In genomic region chr5:103446813-103447212, GRCh38 we compare ENCODE assay signal across 16 cellular contexts.
A peak's percentile ranks its signal among the peaks of the same experiment; 100 is the strongest.
DNase-seq lines count a peak whose midpoint lies in the region; FAIRE-seq and TF ChIP-seq lines count a peak whose summit lies in the region.
"Had no signal": no experiment of that assay in that cellular context is flagged by ENCODE, and none has a peak within 500 bp of the region (broad histone marks: within the 10 kb centered on the region; RNA-seq: fewer than 3 reads in every experiment).

No MANE protein-coding gene starts in this region.

- H2AK5ac ChIP-seq in trophoblast cell (ENCODE audit: low read length): no peak overlapping the region

- no peak overlapping the region for H2BK120ac ChIP-seq in trophoblast cell (ENCODE audit: insufficient read depth, low read length, poor library complexity)

- H4K91ac ChIP-seq in trophoblast cell (ENCODE audit: low read depth, low read length): no peak overlapping the region

- H3K4me1 ChIP-seq in endothelial cell of umbilical vein (ENCODE audit: control insufficient read depth, extremely low read depth, insufficient read depth, low read length) (peaks cover 8% of the 10 kb centered on the region), trophoblast cell (ENCODE audit: control insufficient read depth in 1 of 2, insufficient read depth in 2 of 2, low read length in 2 of 2) (peaks cover 8 to 20% of the 10 kb centered on the region in 2 experiments), prostate gland (replicated peaks) (no peaks in the 10 kb centered on the region)

- H3K9me1 ChIP-seq in endothelial cell of umbilical vein (replicated peaks; ENCODE audit: control insufficient read depth, extremely low read depth, insufficient read depth, low read length): no peaks in the 10 kb centered on the region

- WGBS in trophoblast cell (ENCODE audit: extremely low coverage, insufficient coverage, insufficient read length): no CpG with 5 or more reads among the region's 3 CpGs
- 64% methylated on average over 3 of the region's 3 CpGs for WGBS in prostate gland

- no peak overlapping the region for H3K14ac ChIP-seq in trophoblast cell (ENCODE audit: low read length)

- intact Hi-C loops in endothelial cell of umbilical vein (cut with micrococcal nuclease): no loop called here
- intact Hi-C loops in prostate gland (cut with DNase I): no loop called here

- no peak overlapping the region for H3K27ac ChIP-seq in endothelial cell of umbilical vein (ENCODE audit: insufficient read depth, low read depth, low read length)
- peak overlapping the region; percentile 24 for H3K27ac ChIP-seq in trophoblast cell (ENCODE audit: low read depth, low read length)
- no peak overlapping the region for H3K27ac ChIP-seq in prostate gland

- H4K12ac ChIP-seq in trophoblast cell (ENCODE audit: low read depth, low read length): no peak overlapping the region

- H2BK12ac ChIP-seq in trophoblast cell (ENCODE audit: low read length): no peak overlapping the region

- no peak for TF ChIP-seq POLR2A in endothelial cell of umbilical vein (IDR thresholded peaks at IDR 0.05; ENCODE audit: low read depth, low read length)
- no peak for TF ChIP-seq POLR2A in prostate gland (IDR thresholded peaks at IDR 0.05)

- no peak overlapping the region for H3K9ac ChIP-seq in endothelial cell of umbilical vein (replicated peaks; ENCODE audit: extremely low read depth, insufficient read depth, low read length)
- H3K9ac ChIP-seq in trophoblast cell (ENCODE audit: low read length): no peak overlapping the region

- no peak overlapping the region for H3K23ac ChIP-seq in trophoblast cell (ENCODE audit: low read length)

- no peak overlapping the region for H3K18ac ChIP-seq in trophoblast cell (ENCODE audit: low read length)

- TF ChIP-seq CTCF in endothelial cell of umbilical vein (IDR thresholded peaks at IDR 0.05; ENCODE audit: extremely low read depth in 1 of 2, insufficient read depth in 1 of 2, low read depth in 1 of 2, low read length in 2 of 2): no peak
- TF ChIP-seq CTCF in prostate gland (IDR thresholded peaks at IDR 0.05): no peak

- H3K4me2 ChIP-seq in endothelial cell of umbilical vein (ENCODE audit: insufficient read depth, low read length) (no peak overlapping the region), trophoblast cell (ENCODE audit: low read length) (no peak overlapping the region)

- POLR2A ChIA-PET in endothelial cell of umbilical vein (lab: Charles Lee): no interaction called here

- H4K8ac ChIP-seq in trophoblast cell (ENCODE audit: low read depth, low read length): no peak overlapping the region

- H3K79me2 ChIP-seq in endothelial cell of umbilical vein (ENCODE audit: control insufficient read depth, insufficient read depth, low read length) (no peaks in the 10 kb centered on the region), trophoblast cell (ENCODE audit: control insufficient read depth, insufficient read depth, low read length, poor library complexity) (peaks cover 6% of the 10 kb centered on the region)

- FAIRE-seq in endothelial cell of umbilical vein (lab: Jason Lieb, UNC): no peak
- FAIRE-seq: D721Med had no signal

- peak; percentile 83 for DNase-seq in ELR (ENCODE audit: low read depth)
- DNase-seq in LHCN-M2 (ENCODE audit: low read depth): peak; percentile 54
- peak; percentile 15 for DNase-seq in endothelial cell of umbilical vein (ENCODE audit: low read depth, low spot score)
- peak in 1 of 2 donors; percentile 62 for DNase-seq in trophoblast cell
- DNase-seq in activated CD4-positive, alpha-beta T cell treated with anti-CD3 and anti-CD28 coated beads for 48 hours: no peak
- no peak for DNase-seq in prostate gland (ENCODE audit: low spot score)
- DNase-seq in NCI-H510A treated with DMSO at 0.1 percent for 48 hours (lab: John Stamatoyannopoulos, UW): no peak
- DNase-seq in NCI-H748 treated with DMSO at 0.1 percent for 48 hours (lab: John Stamatoyannopoulos, UW): no peak
- DNase-seq: CD8-positive, alpha-beta T cell; KBM-7; NCI-H1092 treated with DMSO at 0.1 percent for 48 hours; NCI-H1694 treated with DMSO at 0.1 percent for 48 hours; NCI-H446; SIG-M5 had no signal

- dilution Hi-C loops in endothelial cell of umbilical vein (cut with MboI; ENCODE audit: extremely low pct_ligation_motif_present, low sequenced_read_pairs): no loop called here

- no peak overlapping the region for H3K4ac ChIP-seq in trophoblast cell (ENCODE audit: low read depth, low read length)

- BruUV-seq in endothelial cell of umbilical vein (replicated peaks; lab: Mats Ljungman, UMichigan): no TSS peak

- CTCF ChIA-PET in endothelial cell of umbilical vein (lab: Charles Lee): interaction anchor here (1.2 to 1.4 kb wide), 2 partner anchors 18 to 19 kb away, joined by 4 to 5 read pairs; no protein-coding TSS in a partner anchor

- no peaks in the 10 kb centered on the region for H4K20me1 ChIP-seq in endothelial cell of umbilical vein (replicated peaks; ENCODE audit: control insufficient read depth, extremely low read depth, insufficient read depth, low read length)

- no peaks in the 10 kb centered on the region for H3K36me3 ChIP-seq in endothelial cell of umbilical vein (ENCODE audit: control insufficient read depth in 2 of 2, extremely low read depth in 1 of 2, insufficient read depth in 2 of 2, low read length in 2 of 2)
- H3K36me3 ChIP-seq in trophoblast cell (ENCODE audit: control insufficient read depth in 1 of 2, insufficient read depth in 2 of 2, low read length in 2 of 2): no peaks in the 10 kb centered on the region
- no peaks in the 10 kb centered on the region for H3K36me3 ChIP-seq in prostate gland
- H3K36me3 ChIP-seq: HAP-1 had no signal

- peaks cover 42% of the 10 kb centered on the region for H3K79me1 ChIP-seq in trophoblast cell (ENCODE audit: low read length)

- H2BK5ac ChIP-seq in trophoblast cell (ENCODE audit: low read depth, low read length, poor library complexity): no peak overlapping the region

- H2AFZ ChIP-seq in endothelial cell of umbilical vein (ENCODE audit: low read depth, low read length): no peak overlapping the region
- no peak overlapping the region for H2AFZ ChIP-seq in trophoblast cell (ENCODE audit: insufficient read depth, low read length, poor library complexity)

- H3K4me3 ChIP-seq in endothelial cell of umbilical vein (replicated peaks in 1 of 3; ENCODE audit: insufficient read depth in 1 of 3, low read depth in 1 of 3, low read length in 3 of 3) (no peak overlapping the region), trophoblast cell (ENCODE audit: low read depth, low read length) (no peak overlapping the region), prostate gland (no peak overlapping the region)
- H3K4me3 ChIP-seq: HAP-1 had no signal

- H3K9me3 ChIP-seq in endothelial cell of umbilical vein (replicated peaks; ENCODE audit: control insufficient read depth, insufficient read depth, low read length): no peaks in the 10 kb centered on the region
- H3K9me3 ChIP-seq in trophoblast cell (ENCODE audit: insufficient read depth, low read depth, low read length): no peaks in the 10 kb centered on the region
- no peaks in the 10 kb centered on the region for H3K9me3 ChIP-seq in prostate gland
- H3K9me3 ChIP-seq: HAP-1 had no signal

- H3K27me3 ChIP-seq in endothelial cell of umbilical vein (ENCODE audit: control insufficient read depth in 2 of 2, insufficient read depth in 2 of 2, low read length in 2 of 2): no peaks in the 10 kb centered on the region
- no peaks in the 10 kb centered on the region for H3K27me3 ChIP-seq in trophoblast cell (ENCODE audit: insufficient read depth, low read length)
- no peaks in the 10 kb centered on the region for H3K27me3 ChIP-seq in prostate gland (replicated peaks; ENCODE audit: insufficient read depth)

TF ChIP-seq in endothelial cell of umbilical vein, 7 proteins besides CTCF, POLR2A, EP300 and RAD21:
- TF ChIP-seq MAX (IDR thresholded peaks at IDR 0.05; ENCODE audit: insufficient read depth, insufficient read length): no peak
- peak; percentile 16 for TF ChIP-seq POLR2AphosphoS5 (IDR thresholded peaks at IDR 0.05; ENCODE audit: insufficient read depth, low read depth, low read length)
- peak; percentile 31 for TF ChIP-seq FOS (IDR thresholded peaks at IDR 0.05; ENCODE audit: borderline replicate concordance, insufficient read depth, low read length)

Comparison
In these comparisons a context has a peak if more than half of its experiments do, and no peak if none do; other contexts are left out.
1. DNase-seq: peak in ELR (single experiment), LHCN-M2 (single experiment) and endothelial cell of umbilical vein (single experiment); none in activated CD4-positive, alpha-beta T cell treated with anti-CD3 and anti-CD28 coated beads for 48 hours (single experiment), prostate gland (single experiment), NCI-H510A treated with DMSO at 0.1 percent for 48 hours (single experiment) and NCI-H748 treated with DMSO at 0.1 percent for 48 hours (single experiment).